In the genomic region with DNA sequence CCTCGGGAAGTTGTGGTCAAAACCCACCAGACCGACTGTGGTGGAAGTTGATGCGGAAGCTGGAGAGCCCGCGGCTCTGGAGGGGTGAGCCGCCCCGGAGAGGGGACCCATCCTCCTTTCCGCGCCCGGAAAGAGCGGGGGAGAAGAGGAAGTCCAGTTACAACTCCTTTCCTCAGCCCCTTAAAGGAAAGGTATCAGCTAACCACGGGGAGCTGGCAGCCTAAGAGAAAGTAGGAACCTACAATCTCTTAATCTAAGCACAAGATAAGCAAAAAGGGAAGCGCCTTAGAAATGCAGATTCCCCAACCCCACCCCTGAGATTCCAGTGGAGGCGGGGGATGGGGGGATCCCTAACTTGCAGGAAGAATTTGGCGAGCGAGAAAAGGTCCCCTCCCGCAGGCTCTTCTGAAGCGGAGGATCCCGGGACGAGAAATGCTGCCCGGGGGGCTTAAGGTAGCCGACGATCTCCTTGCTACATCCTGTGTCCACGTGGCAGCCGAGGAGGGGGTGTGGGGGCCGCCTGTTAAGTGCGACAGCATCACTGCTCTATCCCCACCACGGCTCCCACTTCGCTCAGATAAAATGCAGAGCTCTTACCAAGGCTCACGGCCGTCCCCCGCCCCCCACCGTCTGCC, we compare ENCODE assay signal across 8 cellular contexts.
DNase-seq lines count a peak whose midpoint lies in the region; TF ChIP-seq lines count a peak whose summit lies in the region.

No MANE protein-coding gene starts in this region.

- H3K4me3 ChIP-seq in foreskin fibroblast (ENCODE audit: low read depth in 1 of 2, low read length in 2 of 2) (peak overlapping the region; percentile 64), skeletal muscle cell (ENCODE audit: low read depth, low read length) (peak overlapping the region; percentile 60)

- no peaks in the 10 kb centered on the region for H3K9me3 Mint-ChIP-seq in T-helper 2 cell treated with Interferon-gamma antibody and Interleukin-4, amounts not matched to agents 5 μg/mL and 100 μg/mL, for 36 hours

- peak overlapping the region; percentile 57 for H3K4me3 Mint-ChIP-seq in T-helper 2 cell treated with Interferon-gamma antibody and Interleukin-4, amounts not matched to agents 5 μg/mL and 100 μg/mL, for 36 hours

- H3K27me3 Mint-ChIP-seq in T-helper 2 cell treated with Interferon-gamma antibody and Interleukin-4, amounts not matched to agents 5 μg/mL and 100 μg/mL, for 36 hours (ENCODE audit: low read depth), result peaks cover 56% of the 10 kb centered on the region

- peaks cover 10% of the 10 kb centered on the region for H3K4me1 Mint-ChIP-seq in T-helper 2 cell treated with Interferon-gamma antibody and Interleukin-4, amounts not matched to agents 5 μg/mL and 100 μg/mL, for 36 hours (ENCODE audit: low read depth)

- no peaks in the 10 kb centered on the region for H3K36me3 Mint-ChIP-seq in T-helper 2 cell treated with Interferon-gamma antibody and Interleukin-4, amounts not matched to agents 5 μg/mL and 100 μg/mL, for 36 hours (ENCODE audit: low read depth)

- TF ChIP-seq CTCF in foreskin fibroblast (IDR thresholded peaks at IDR 0.05; ENCODE audit: low read depth, low read length), result no peak

- DNase-seq in DMS 273 (lab: John Stamatoyannopoulos, UW; ENCODE audit: unreplicated experiment), result peak; percentile 32
- no peak for DNase-seq in DMS 273 treated with DMSO at 0.1 percent for 48 hours (lab: John Stamatoyannopoulos, UW)
- DNase-seq in T-helper 2 cell treated with Interferon-gamma antibody and Interleukin-4, amounts not matched to agents 5 μg/mL and 100 μg/mL, for 36 hours (ENCODE audit: low spot score), result no peak
- peak in 1 of 2 donors; percentile 47 for DNase-seq in foreskin fibroblast
- no peak for DNase-seq in skeletal muscle cell (ENCODE audit: low read depth)
- no peak for DNase-seq in NCI-H2029 (lab: John Stamatoyannopoulos, UW)
- DNase-seq in NCI-H2081 treated with DMSO at 0.1 percent for 48 hours (lab: John Stamatoyannopoulos, UW), result no peak
- no peak for DNase-seq in D341Med (ENCODE audit: low spot score)

- no peak overlapping the region for H3K27ac Mint-ChIP-seq in T-helper 2 cell treated with Interferon-gamma antibody and Interleukin-4, amounts not matched to agents 5 μg/mL and 100 μg/mL, for 36 hours
